In the genomic region with DNA sequence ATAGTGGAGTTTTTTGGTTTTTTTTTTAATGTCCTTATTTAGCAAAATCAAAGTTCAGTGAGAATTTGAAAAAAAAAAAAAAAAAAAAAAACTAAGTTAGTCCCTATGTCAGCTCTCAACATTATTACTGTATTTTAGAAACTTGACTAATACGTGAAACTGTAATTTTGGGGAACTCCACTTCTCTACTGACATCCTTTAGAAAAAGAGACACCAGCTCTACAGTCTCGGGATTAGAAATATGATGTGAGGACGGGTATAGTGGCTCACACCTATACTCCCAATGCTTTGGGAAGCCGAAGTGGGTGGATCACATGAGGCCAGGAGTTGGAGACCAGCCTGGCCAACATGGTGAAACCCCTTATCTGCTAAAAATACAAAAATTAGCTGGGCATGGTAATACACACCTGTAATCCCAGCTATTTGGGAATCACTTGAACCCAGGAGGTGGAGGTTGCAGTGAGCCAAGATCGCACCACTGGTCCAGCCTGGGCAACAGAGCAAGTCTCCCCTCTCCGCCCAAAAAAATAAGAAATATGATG, we compare ENCODE assay signal across 1 cellular context.
TF ChIP-seq lines count a peak whose summit lies in the region.

No MANE protein-coding gene starts in this region.

TF ChIP-seq in GM12878, 131 proteins besides CTCF, POLR2A, EP300 and RAD21:
- TF ChIP-seq SPI1 (IDR thresholded peaks at IDR 0.05; ENCODE audit: borderline replicate concordance, insufficient read depth, low read depth, low read length) (0 out of 2 replicates have a peak, but pooled peaks have one; percentile 22), MLLT1 (IDR thresholded peaks at IDR 0.05) (0 out of 2 replicates have a peak, but pooled peaks have one; percentile 15), NFXL1 (IDR thresholded peaks at IDR 0.05; ENCODE audit: borderline replicate concordance) (peak; percentile 88; the same call in 1 of the 2 replicates), JUNB (IDR thresholded peaks at IDR 0.05) (0 out of 2 replicates have a peak, but pooled peaks have one; percentile 24), ZNF384 (IDR thresholded peaks at IDR 0.05; ENCODE audit: borderline replicate concordance, low read depth, low read length) (0 out of 2 replicates have a peak, but pooled peaks have one; percentile 8), IKZF2 (IDR thresholded peaks at IDR 0.05) (peak in 1 of 2 experiments; percentile 22; a peak in 1 of 4 replicates)
